ENCODE assay signal across 12 cellular contexts in genomic region chr2:203820969-203821368, GRCh38. TPM values are rescaled to one million over a fixed set of nuclear protein-coding genes. Genes with fewer than 3 reads are reported as not detected.
DNase-seq lines count a peak whose midpoint lies in the region; ATAC-seq and TF ChIP-seq lines count a peak whose summit lies in the region.
"Had no signal": no experiment of that assay in that cellular context is flagged by ENCODE, and none has a peak within 500 bp of the region (broad histone marks: within the 10 kb centered on the region; RNA-seq: fewer than 3 reads in every experiment).

No MANE protein-coding gene starts in this region.

- TF ChIP-seq CTCF in A673 (conservative IDR thresholded peaks at IDR 0.05; ENCODE audit: low read depth, low read length), result no peak

- H3K9me2 ChIP-seq in Karpas-422 (replicated peaks; ENCODE audit: insufficient read depth, low read length), result no peaks in the 10 kb centered on the region

- no peaks in the 10 kb centered on the region for H3K9me3 ChIP-seq in Karpas-422 (ENCODE audit: low read length)
- no peaks in the 10 kb centered on the region for H3K9me3 ChIP-seq in A673 (ENCODE audit: low read depth, low read length, poor library complexity, severe bottlenecking)

- H3K4me3 ChIP-seq in Karpas-422 (ENCODE audit: low read length), result no peak overlapping the region
- no peak overlapping the region for H3K4me3 ChIP-seq in A673 (ENCODE audit: low read depth, low read length, poor library complexity, severe bottlenecking)

- BruUV-seq in A673 (replicated peaks; lab: Mats Ljungman, UMichigan), result no TSS peak

- peak overlapping the region; percentile 5 for H3K4me2 ChIP-seq in Karpas-422 (ENCODE audit: low read depth, low read length, poor library complexity, severe bottlenecking)

- H3K9ac ChIP-seq in Karpas-422 (ENCODE audit: low read length), result no peak overlapping the region

- H3K4me1 ChIP-seq in Karpas-422 (ENCODE audit: low read length) (peaks cover 31% of the 10 kb centered on the region), A673 (ENCODE audit: insufficient read depth, low read length, poor library complexity, severe bottlenecking) (no peaks in the 10 kb centered on the region)

- peak; percentile 83 for ATAC-seq in GM18508 (IDR thresholded peaks at IDR 0.05; ENCODE audit: insufficient read depth, unreplicated experiment)
- ATAC-seq in GM21381 (IDR thresholded peaks at IDR 0.05; ENCODE audit: unreplicated experiment), result peak; percentile 85
- peak; percentile 83 for ATAC-seq in HG03025 (IDR thresholded peaks at IDR 0.05; ENCODE audit: low FRiP score, unreplicated experiment)
- ATAC-seq: activated T-cell treated with anti-CD3 and anti-CD28 coated beads, Interleukin-2, amount 50 U/mL, for 72 hours had no signal

- CTCF ChIA-PET in A673 (lab: Charles Lee), result no interaction called here

- DNase-seq in Karpas-422 (peak; percentile 72), UCSD-AML1 (lab: John Stamatoyannopoulos, UW; ENCODE audit: unreplicated experiment) (no peak), A673 (ENCODE audit: low spot score) (no peak), AG20443 (ENCODE audit: low spot score) (no peak)
- DNase-seq in activated CD8-positive, alpha-beta memory T cell treated with anti-CD3 and anti-CD28 coated beads for 24 hours, result no peak
- DNase-seq: activated T-cell treated with anti-CD3 and anti-CD28 coated beads, Interleukin-2, amount 50 U/mL, for 72 hours; AML-193; hypothalamus had no signal

- H3K27ac ChIP-seq in Karpas-422 (ENCODE audit: low read length) (no peak overlapping the region), A673 (ENCODE audit: low read depth, low read length, poor library complexity, severe bottlenecking) (no peak overlapping the region)

- no peak overlapping the region for H2AFZ ChIP-seq in Karpas-422 (ENCODE audit: low read length)

- intact Hi-C loops in A673 (cut with micrococcal nuclease; ENCODE audit: unreplicated experiment), result no loop called here

- H3K36me3 ChIP-seq in Karpas-422 (ENCODE audit: insufficient read depth, low read length) (no peaks in the 10 kb centered on the region), A673 (ENCODE audit: insufficient read depth, low read length, poor library complexity, severe bottlenecking) (no peaks in the 10 kb centered on the region)

- no peaks in the 10 kb centered on the region for H3K27me3 ChIP-seq in Karpas-422 (ENCODE audit: low read length)
- H3K27me3 ChIP-seq in A673 (replicated peaks; ENCODE audit: insufficient read depth, low read depth, low read length, poor library complexity), result no peaks in the 10 kb centered on the region

- POLR2A ChIA-PET in A673 (lab: Charles Lee; ENCODE audit: low non-redundant PET), result no interaction called here

- peaks cover 4% of the 10 kb centered on the region; the same call in 1 of the 2 replicates for H4K20me1 ChIP-seq in Karpas-422 (ENCODE audit: insufficient read depth, low read depth, low read length)

- H3K79me2 ChIP-seq in Karpas-422 (ENCODE audit: low read length), result no peaks in the 10 kb centered on the region

RNA-seq across cellular contexts. Expression of gene CTLA4, which starts 46.6 kb away (rescaled TPM):
- not detected in 2 replicates for total RNA-seq in Karpas-422 (2014; rRNA removed; shearing (Covaris generic); ENCODE audit: low replicate concordance)
- not detected in 2 replicates for total RNA-seq in A673 (2021)
- total RNA-seq: G401 had no signal
